In genomic region chr2:235414422-235414821, GRCh38 we compare ENCODE assay signal across 16 cellular contexts.
DNase-seq lines count a peak whose midpoint lies in the region; ATAC-seq, FAIRE-seq and TF ChIP-seq lines count a peak whose summit lies in the region.
"Had no signal": no experiment of that assay in that cellular context is flagged by ENCODE, and none has a peak within 500 bp of the region (broad histone marks: within the 10 kb centered on the region; RNA-seq: fewer than 3 reads in every experiment).

No MANE protein-coding gene starts in this region.

- FAIRE-seq in kidney (lab: Jason Lieb, UNC), result no peak
- FAIRE-seq: A204.1 had no signal

- no peaks in the 10 kb centered on the region for H3K27me3 ChIP-seq in heart left ventricle
- H3K27me3 ChIP-seq in upper lobe of right lung, result no peaks in the 10 kb centered on the region

- intact Hi-C loops in heart left ventricle (cut with DNase I) (loop anchor here in 1 of 10 donors (10.0 kb wide), 1 partner anchor 250 kb away; no protein-coding TSS in a partner anchor), upper lobe of right lung (cut with DNase I) (no loop called here), kidney (cut with DNase I) (no loop called here)

- no peaks in the 10 kb centered on the region for H3K36me3 ChIP-seq in heart left ventricle
- no peaks in the 10 kb centered on the region for H3K36me3 ChIP-seq in upper lobe of right lung
- no peaks in the 10 kb centered on the region for H3K36me3 ChIP-seq in kidney (ENCODE audit: control insufficient read depth in 1 of 2, insufficient read depth in 2 of 2, low read length in 2 of 2)

- ATAC-seq in heart left ventricle (peak; percentile 80 to 94 (median 92)), upper lobe of right lung (peak; percentile 18)

- H3K4me1 ChIP-seq in heart left ventricle (peaks cover 0 to 24% (median 0%) of the 10 kb centered on the region in 12 donors), upper lobe of right lung (peaks cover 16% of the 10 kb centered on the region), kidney (ENCODE audit: control insufficient read depth in 1 of 2, insufficient read depth in 1 of 2, low read depth in 1 of 2, low read length in 2 of 2) (no peaks in the 10 kb centered on the region)

- H3K9ac ChIP-seq in kidney (ENCODE audit: low read length in 2 of 2), result no peak overlapping the region
- H3K9ac ChIP-seq: KMS-11 had no signal

- DNase-seq in NCI-H748 (lab: John Stamatoyannopoulos, UW; ENCODE audit: unreplicated experiment) (peak; percentile 45), NCI-H748 treated with DMSO at 0.1 percent for 48 hours (lab: John Stamatoyannopoulos, UW) (no peak), NCI-H524 treated with DMSO at 0.1 percent for 48 hours (lab: John Stamatoyannopoulos, UW) (peak; percentile 59), heart left ventricle (peak in 4 of 5 donors; percentile 70 to 91 (median 79)), upper lobe of right lung (no peak), ureter (ENCODE audit: low spot score) (no peak), GF-D8 (lab: John Stamatoyannopoulos, UW) (no peak), kidney (no peak)
- DNase-seq: activated CD8-positive, alpha-beta memory T cell treated with anti-CD3 and anti-CD28 coated beads for 24 hours; dermis blood vessel endothelial cell; GDM1; NCI-H1930; SW 1271 had no signal

- WGBS in heart left ventricle, 4 donors, result 43 to 64% (median 57%) methylated on average over 4 of the region's 4 CpGs

- no peak for TF ChIP-seq POLR2A in heart left ventricle (IDR thresholded peaks at IDR 0.05)

- H3K27ac ChIP-seq in heart left ventricle (peak overlapping the region in 1 of 12 donors; percentile 33), upper lobe of right lung (no peak overlapping the region), kidney (ENCODE audit: low read depth in 2 of 2, low read length in 2 of 2) (no peak overlapping the region)
- H3K27ac ChIP-seq: KMS-11, VCaP had no signal

- H3K9me3 ChIP-seq in heart left ventricle (no peaks in the 10 kb centered on the region), upper lobe of right lung (no peaks in the 10 kb centered on the region), kidney (ENCODE audit: control insufficient read depth in 1 of 2, low read length in 2 of 2) (no peaks in the 10 kb centered on the region)

- TF ChIP-seq CTCF in heart left ventricle (IDR thresholded peaks at IDR 0.05), result no peak
- no peak for TF ChIP-seq CTCF in upper lobe of right lung (IDR thresholded peaks at IDR 0.05)
- no peak for TF ChIP-seq CTCF in kidney (IDR thresholded peaks at IDR 0.05; ENCODE audit: borderline replicate concordance, extremely low read depth, insufficient read depth)

- H3K4me3 ChIP-seq in heart left ventricle (no peak overlapping the region), upper lobe of right lung (no peak overlapping the region), kidney (ENCODE audit: low read length in 2 of 2) (no peak overlapping the region)

Comparison
In these comparisons a context has a peak if more than half of its experiments do, and no peak if none do; other contexts are left out.
1. DNase-seq: peak in NCI-H748 (single experiment), NCI-H524 treated with DMSO at 0.1 percent for 48 hours (single experiment) and heart left ventricle (4 of 5); none in NCI-H748 treated with DMSO at 0.1 percent for 48 hours (single experiment), upper lobe of right lung (single experiment), ureter (single experiment), GF-D8 (single experiment) and kidney (single experiment).